ENCODE assay signal across 25 cellular contexts in the genomic region with DNA sequence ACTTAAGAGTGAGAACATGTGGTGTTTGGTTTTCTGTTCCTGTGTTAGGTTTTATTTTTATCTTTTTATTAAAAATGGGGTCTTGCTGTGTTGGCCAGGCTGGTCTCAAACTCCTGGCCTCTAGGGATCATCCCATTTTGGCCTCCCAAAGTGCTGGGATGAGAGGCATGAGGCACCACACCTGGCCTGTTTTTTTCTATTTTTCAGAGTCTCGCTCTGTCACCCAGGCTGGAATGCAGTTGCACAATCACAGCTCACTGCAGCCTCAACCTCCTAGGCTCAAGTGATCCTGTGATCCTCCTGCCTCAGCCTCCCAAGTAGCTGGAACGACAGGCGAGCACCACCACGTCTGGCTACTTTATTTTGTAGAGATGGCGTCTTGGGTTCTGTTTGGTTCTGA. TPM values are rescaled to one million over a fixed set of nuclear protein-coding genes. Genes with fewer than 3 reads are reported as not detected.
"Had no signal": no experiment of that assay in that cellular context is flagged by ENCODE, and none has a peak within 500 bp of the region (broad histone marks: within the 10 kb centered on the region; RNA-seq: fewer than 3 reads in every experiment).

No MANE protein-coding gene starts in this region.

- H3K27me3 ChIP-seq: adrenal gland, SJSA1 had no signal

- H3K27ac ChIP-seq: adrenal gland, SJSA1 had no signal

- DNase-seq: activated CD4-positive, alpha-beta memory T cell treated with anti-CD3 and anti-CD28 coated beads for 36 hours; activated CD4-positive, alpha-beta T cell treated with anti-CD3 and anti-CD28 coated beads, Interleukin-2, amount 10 ng/mL, durations not matched to agents 7 days and 5 days; activated CD4-positive, CD25-positive, alpha-beta regulatory T cell; activated CD8-positive, alpha-beta memory T cell treated with anti-CD3 and anti-CD28 coated beads for 24 hours; activated naive CD4-positive, alpha-beta T cell treated with anti-CD3 and anti-CD28 coated beads, Interleukin-2, amount 50 U/mL, for 16 hours; activated naive CD8-positive, alpha-beta T cell treated with anti-CD3 and anti-CD28 coated beads, Interleukin-2, amount 10 ng/mL, durations not matched to agents 7 days and 5 days; activated T-cell treated with anti-CD3 and anti-CD28 coated beads, Interleukin-2, amount 50 U/mL, for 72 hours; adrenal gland; anterior cingulate cortex; cerebellar nuclear complex; NCI-H1092; NCI-H1417; NCI-H2029; NCI-H2107; NCI-H2171 treated with DMSO at 0.1 percent for 48 hours; NCI-H226; NCI-H69; PC-3; SHP77; T-helper 9 cell had no signal

- FAIRE-seq: RCC 7860, TTC549 had no signal

- H3K9me3 Mint-ChIP-seq: activated CD4-positive, alpha-beta memory T cell treated with anti-CD3 and anti-CD28 coated beads for 36 hours; activated CD4-positive, alpha-beta T cell treated with anti-CD3 and anti-CD28 coated beads, Interleukin-2, amount 10 ng/mL, durations not matched to agents 7 days and 5 days; activated naive CD8-positive, alpha-beta T cell treated with anti-CD3 and anti-CD28 coated beads, Interleukin-2, amount 10 ng/mL, durations not matched to agents 7 days and 5 days; activated T-cell treated with anti-CD3 and anti-CD28 coated beads, Interleukin-2, amount 50 U/mL, for 72 hours; T-helper 1 cell treated with Interleukin-12 subunit alpha and Interleukin-12 subunit beta and Interleukin-4 antibody, amounts not matched to agents 30 μg/mL and 1 μg/mL, for 36 hours had no signal

- H3K27me3 Mint-ChIP-seq: activated CD4-positive, alpha-beta memory T cell treated with anti-CD3 and anti-CD28 coated beads for 36 hours; activated CD4-positive, alpha-beta T cell treated with anti-CD3 and anti-CD28 coated beads, Interleukin-2, amount 10 ng/mL, durations not matched to agents 7 days and 5 days; activated naive CD8-positive, alpha-beta T cell treated with anti-CD3 and anti-CD28 coated beads, Interleukin-2, amount 10 ng/mL, durations not matched to agents 7 days and 5 days had no signal

- ATAC-seq: activated T-cell treated with anti-CD3 and anti-CD28 coated beads, Interleukin-2, amount 50 U/mL, for 72 hours; PC-3; SK-N-SH treated with all-trans-retinoic acid at 6 μM for 48 hours had no signal

- H3K9me3 ChIP-seq: adrenal gland, SJSA1 had no signal

- H3K4me3 Mint-ChIP-seq: activated CD4-positive, alpha-beta memory T cell treated with anti-CD3 and anti-CD28 coated beads for 36 hours; activated CD4-positive, alpha-beta T cell treated with anti-CD3 and anti-CD28 coated beads, Interleukin-2, amount 10 ng/mL, durations not matched to agents 7 days and 5 days; activated naive CD8-positive, alpha-beta T cell treated with anti-CD3 and anti-CD28 coated beads, Interleukin-2, amount 10 ng/mL, durations not matched to agents 7 days and 5 days; activated T-cell treated with anti-CD3 and anti-CD28 coated beads, Interleukin-2, amount 50 U/mL, for 72 hours; T-helper 1 cell treated with Interleukin-12 subunit alpha and Interleukin-12 subunit beta and Interleukin-4 antibody, amounts not matched to agents 30 μg/mL and 1 μg/mL, for 36 hours had no signal

- H3K4me3 ChIP-seq: adrenal gland, SJSA1 had no signal

- H3K27ac Mint-ChIP-seq: activated CD4-positive, alpha-beta memory T cell treated with anti-CD3 and anti-CD28 coated beads for 36 hours; activated CD4-positive, alpha-beta T cell treated with anti-CD3 and anti-CD28 coated beads, Interleukin-2, amount 10 ng/mL, durations not matched to agents 7 days and 5 days; activated naive CD8-positive, alpha-beta T cell treated with anti-CD3 and anti-CD28 coated beads, Interleukin-2, amount 10 ng/mL, durations not matched to agents 7 days and 5 days had no signal

RNA-seq across cellular contexts. Expression of a gene that starts 13.5 kb away (rescaled TPM):
- total RNA-seq: PC-3, SJSA1 had no signal
